14 cellular contexts compared by ENCODE assay signal in the genomic region with DNA sequence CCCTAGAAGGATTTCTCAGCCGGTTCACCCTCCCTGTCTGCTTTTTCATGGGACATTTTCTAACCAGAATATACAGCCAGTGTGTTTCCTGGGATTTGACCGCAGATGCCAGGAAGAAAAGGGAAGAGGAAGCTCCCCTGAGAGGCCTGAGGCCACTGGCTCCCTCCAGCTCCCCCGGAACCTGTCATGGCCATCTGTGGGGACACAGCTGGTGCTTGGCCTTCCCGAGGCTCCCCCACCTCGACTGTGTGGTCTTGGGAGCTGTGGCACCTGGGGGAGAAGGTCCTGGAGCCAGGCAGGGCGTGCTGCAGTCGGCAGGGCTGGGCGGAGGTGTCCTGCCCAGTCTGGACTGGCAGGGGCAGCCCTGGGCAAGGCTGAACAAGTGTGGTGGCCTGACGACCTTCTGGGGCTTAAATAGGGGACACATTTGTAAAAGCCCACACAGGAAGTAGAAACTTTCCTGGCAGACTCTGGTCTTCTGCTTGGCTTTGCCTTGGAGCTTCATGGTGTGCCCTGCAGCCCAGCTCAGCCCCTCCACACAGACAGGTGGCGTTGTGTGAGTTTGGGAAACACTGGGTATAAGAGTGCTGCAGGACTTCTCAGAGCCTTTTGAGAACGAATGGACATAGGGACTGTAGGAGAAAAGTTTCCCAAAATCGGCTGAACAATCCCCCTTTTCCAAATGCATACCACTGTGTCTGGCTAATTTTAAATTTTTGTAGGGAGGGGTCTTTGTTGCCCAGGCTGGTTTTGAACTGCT. TPM values are rescaled to one million over a fixed set of nuclear protein-coding genes. Genes with fewer than 3 reads are reported as not detected.
DNase-seq lines count a peak whose midpoint lies in the region; ATAC-seq and TF ChIP-seq lines count a peak whose summit lies in the region.
"Had no signal": no experiment of that assay in that cellular context is flagged by ENCODE, and none has a peak within 500 bp of the region (broad histone marks: within the 10 kb centered on the region; RNA-seq: fewer than 3 reads in every experiment).

No MANE protein-coding gene starts in this region.

- no peak for TF ChIP-seq EP300 in upper lobe of left lung (IDR thresholded peaks at IDR 0.05)

- H3K27me3 ChIP-seq in heart right ventricle (no peaks in the 10 kb centered on the region), right cardiac atrium (ENCODE audit: control insufficient read depth, insufficient read depth) (no peaks in the 10 kb centered on the region), brain microvascular endothelial cell (replicated peaks) (no peaks in the 10 kb centered on the region), mucosa of rectum (ENCODE audit: control insufficient read depth in 2 of 2, insufficient read depth in 2 of 2, low read length in 2 of 2) (no peaks in the 10 kb centered on the region), upper lobe of left lung (no peaks in the 10 kb centered on the region)
- H3K27me3 ChIP-seq: ovary had no signal

- peak overlapping the region in 1 of 2 donors; percentile 25 for H3K9ac ChIP-seq in mucosa of rectum (ENCODE audit: low read depth in 1 of 2, low read length in 2 of 2)

- H3K4me1 ChIP-seq in heart right ventricle, result peaks cover 48 to 76% (median 66%) of the 10 kb centered on the region in 9 donors
- H3K4me1 ChIP-seq in right cardiac atrium (ENCODE audit: control insufficient read depth, insufficient read depth, low read length), result peaks cover 17% of the 10 kb centered on the region
- peaks cover 49 to 52% of the 10 kb centered on the region in 2 donors for H3K4me1 ChIP-seq in mucosa of rectum (ENCODE audit: control insufficient read depth in 2 of 2, insufficient read depth in 2 of 2, low read length in 2 of 2)
- peaks cover 58 to 67% (median 65%) of the 10 kb centered on the region in 4 donors for H3K4me1 ChIP-seq in upper lobe of left lung

- DNase-seq in heart right ventricle, result no peak
- no peak for DNase-seq in right cardiac atrium
- no peak for DNase-seq in brain microvascular endothelial cell
- peak; percentile 23 to 68 for DNase-seq in upper lobe of left lung
- no peak for DNase-seq in medulla oblongata (ENCODE audit: extremely low spot score)
- DNase-seq: effector CD4-positive, alpha-beta T cell; NCI-H1092; ovary; stimulated activated CD4-positive, alpha-beta T cell treated with anti-CD3 and anti-CD28 coated beads, Interleukin-2, amount 100 ng/mL, for 48 hours; stimulated activated naive B cell treated with anti-CD40 and anti-IgM and Interleukin-4, amounts not matched to agents 10 μg/mL and 1 μg/mL and 100 μg/mL, for 72 hours had no signal

- TF ChIP-seq POLR2A in upper lobe of left lung (IDR thresholded peaks at IDR 0.05), result no peak

- intact Hi-C loops in heart right ventricle (cut with DNase I), result no loop called here
- intact Hi-C loops in right cardiac atrium (cut with DNase I), result no loop called here

- H3K36me3 ChIP-seq in heart right ventricle (peaks cover 0 to 81% (median 16%) of the 10 kb centered on the region in 9 donors), brain microvascular endothelial cell (replicated peaks) (peaks cover 58% of the 10 kb centered on the region), mucosa of rectum (ENCODE audit: control insufficient read depth in 2 of 2, insufficient read depth in 2 of 2, low read length in 2 of 2) (peaks cover 18 to 30% of the 10 kb centered on the region in 2 donors), upper lobe of left lung (peaks cover 21 to 66% (median 48%) of the 10 kb centered on the region in 4 donors)
- H3K36me3 ChIP-seq: ovary had no signal

- in situ Hi-C loops in brain microvascular endothelial cell (cut with HindIII; ENCODE audit: low pct_ligation_motif_present, low sequenced_read_pairs), result loop anchor here (25.0 kb wide), 1 partner anchor 574 kb away; the partner anchor contains the start of gene TMEM130

- H3K9me3 ChIP-seq in heart right ventricle (no peaks in the 10 kb centered on the region), right cardiac atrium (ENCODE audit: control insufficient read depth, low read length) (no peaks in the 10 kb centered on the region), mucosa of rectum (ENCODE audit: control insufficient read depth in 2 of 2, low read length in 2 of 2) (no peaks in the 10 kb centered on the region), upper lobe of left lung (no peaks in the 10 kb centered on the region)
- H3K9me3 ChIP-seq: ovary had no signal

- ATAC-seq in heart right ventricle (no peak), right cardiac atrium (no peak), upper lobe of left lung (ENCODE audit: low FRiP score in 2 of 2) (no peak), HG02759 (IDR thresholded peaks at IDR 0.05; ENCODE audit: unreplicated experiment) (no peak), GM21423 (IDR thresholded peaks at IDR 0.05; ENCODE audit: unreplicated experiment) (no peak)
- ATAC-seq: stimulated activated naive B cell treated with anti-CD40 and anti-IgM and Interleukin-4, amounts not matched to agents 10 μg/mL and 1 μg/mL and 100 μg/mL, for 72 hours had no signal

- H3K4me3 ChIP-seq in heart right ventricle (no peak overlapping the region), right cardiac atrium (ENCODE audit: low read length) (no peak overlapping the region), brain microvascular endothelial cell (ENCODE audit: low read depth, low read length) (no peak overlapping the region), mucosa of rectum (ENCODE audit: low read length in 2 of 2) (peak overlapping the region in 1 of 2 donors; percentile 22), upper lobe of left lung (peak overlapping the region in 1 of 4 donors; percentile 98)
- H3K4me3 ChIP-seq: GM12878, ovary had no signal

- WGBS in heart right ventricle, 2 donors, result 61 to 70% methylated on average over 12 of the region's 12 CpGs
- 61% methylated on average over 12 of the region's 12 CpGs for WGBS in right cardiac atrium
- WGBS in upper lobe of left lung, 2 donors, result 46 to 57% methylated on average over 10 of the region's 12 CpGs

- TF ChIP-seq CTCF in heart right ventricle (IDR thresholded peaks at IDR 0.05) (no peak), brain microvascular endothelial cell (IDR thresholded peaks at IDR 0.05; ENCODE audit: low read depth, low read length, missing control alignments) (peak; percentile 8), upper lobe of left lung (IDR thresholded peaks at IDR 0.05) (no peak)

- H3K27ac ChIP-seq in heart right ventricle, result peak overlapping the region in 8 of 10 donors; percentile 18 to 99 (median 98)
- H3K27ac ChIP-seq in right cardiac atrium (ENCODE audit: low read length), result no peak overlapping the region
- H3K27ac ChIP-seq in brain microvascular endothelial cell, result no peak overlapping the region
- peak overlapping the region; percentile 32 to 48 for H3K27ac ChIP-seq in mucosa of rectum (ENCODE audit: low read depth in 2 of 2, low read length in 2 of 2)
- H3K27ac ChIP-seq in upper lobe of left lung, result peak overlapping the region; percentile 98 to 100 (median 99)
- H3K27ac ChIP-seq: ovary had no signal

RNA-seq across cellular contexts. Expression of gene BRI3, which starts 6.8 kb away (rescaled TPM):
- 100 to 1,000 TPM; 174 to 267 (median 218) TPM for total RNA-seq in heart right ventricle
- polyA plus RNA-seq in heart right ventricle, result 100 to 1,000 TPM; 135 to 206 TPM
- total RNA-seq in right cardiac atrium, result 100 to 1,000 TPM; 156 to 203 (median 187) TPM
- 209 TPM for polyA plus RNA-seq in right cardiac atrium
- total RNA-seq in upper lobe of left lung, result 100 to 1,000 TPM; 113 to 703 (median 143) TPM

RNA-seq across cellular contexts. Expression of gene TECPR1, which starts 36.2 kb away (rescaled TPM):
- 10 to 100 TPM; 12.8 to 23.8 (median 15.4) TPM for total RNA-seq in heart right ventricle
- 10 to 100 TPM; 13.6 to 15.9 TPM for polyA plus RNA-seq in heart right ventricle
- total RNA-seq in right cardiac atrium, result 10 to 100 TPM; 20.9 to 25.5 (median 25.1) TPM
- 10.5 TPM for polyA plus RNA-seq in right cardiac atrium
- total RNA-seq in upper lobe of left lung, result 100 to 1,000 TPM in 1 of 6 donors, 10 to 100 TPM in 5; 16.6 to 101 (median 55.0) TPM

Comparison
In these comparisons a context has a peak if more than half of its experiments do, and no peak if none do; other contexts are left out.
1. H3K27ac ChIP-seq: peak in heart right ventricle (8 of 10), mucosa of rectum (2 of 2) and upper lobe of left lung (4 of 4); none in right cardiac atrium (single experiment) and brain microvascular endothelial cell (single experiment).
2. DNase-seq: peak in upper lobe of left lung (2 of 2); none in heart right ventricle (0 of 2), right cardiac atrium (0 of 3), brain microvascular endothelial cell (single experiment) and medulla oblongata (single experiment).